Comparison of ENCODE assay signal across 29 cellular contexts in genomic region chr3:191255156-191255555, GRCh38. TPM values are rescaled to one million over a fixed set of nuclear protein-coding genes. Genes with fewer than 3 reads are reported as not detected.
DNase-seq lines count a peak whose midpoint lies in the region; ATAC-seq, FAIRE-seq and TF ChIP-seq lines count a peak whose summit lies in the region.
"Had no signal": no experiment of that assay in that cellular context is flagged by ENCODE, and none has a peak within 500 bp of the region (broad histone marks: within the 10 kb centered on the region; RNA-seq: fewer than 3 reads in every experiment).

No MANE protein-coding gene starts in this region.

- H3K4me3 ChIP-seq in H1 (ENCODE audit: extremely low read depth in 1 of 4, insufficient read depth in 2 of 4, low read depth in 3 of 4, low read length in 4 of 4) (no peak overlapping the region), osteoblast (ENCODE audit: insufficient read depth, low read length) (no peak overlapping the region)
- H3K4me3 ChIP-seq in CD8-positive, alpha-beta T cell (ENCODE audit: low read depth, low read length), result no peak overlapping the region
- H3K4me3 ChIP-seq: BLaER1 treated with 17β-estradiol and CSF1 and Interleukin-3, amounts not matched to agents 10 nM and 100 nM; psoas muscle; stomach; tibial artery had no signal

- H4K20me1 ChIP-seq in H1 (replicated peaks in 1 of 2; ENCODE audit: control insufficient read depth in 1 of 2, insufficient read depth in 2 of 2, low read length in 2 of 2), result no peaks in the 10 kb centered on the region
- H4K20me1 ChIP-seq in osteoblast (ENCODE audit: insufficient read depth, low read length), result no peaks in the 10 kb centered on the region
- H4K20me1 ChIP-seq: BLaER1 treated with 17β-estradiol and CSF1 and Interleukin-3, amounts not matched to agents 10 nM and 100 nM had no signal

- H3K4me2 ChIP-seq in H1 (ENCODE audit: insufficient read depth in 1 of 2, low read depth in 2 of 2, low read length in 2 of 2) (no peak overlapping the region), osteoblast (ENCODE audit: insufficient read depth, low read length) (no peak overlapping the region)
- H3K4me2 ChIP-seq: BLaER1 treated with 17β-estradiol and CSF1 and Interleukin-3, amounts not matched to agents 10 nM and 100 nM had no signal

- no peak for TF ChIP-seq EP300 in H1 (IDR thresholded peaks at IDR 0.05; ENCODE audit: borderline replicate concordance in 1 of 2, low read depth in 2 of 2, low read length in 2 of 2)

- H3K9me3 ChIP-seq in H1 (ENCODE audit: insufficient read depth in 2 of 2, low read depth in 1 of 2, low read length in 1 of 2), result no peaks in the 10 kb centered on the region
- no peaks in the 10 kb centered on the region for H3K9me3 ChIP-seq in osteoblast (ENCODE audit: low read depth, low read length)
- no peaks in the 10 kb centered on the region for H3K9me3 ChIP-seq in CD8-positive, alpha-beta T cell (ENCODE audit: low read length)
- H3K9me3 ChIP-seq: BLaER1 treated with 17β-estradiol and CSF1 and Interleukin-3, amounts not matched to agents 10 nM and 100 nM; psoas muscle; stomach; tibial artery had no signal

- H3K9ac ChIP-seq in H1 (replicated peaks in 1 of 4; ENCODE audit: extremely low read depth in 1 of 4, low read depth in 3 of 4, low read length in 3 of 4), result no peak overlapping the region
- H3K9ac ChIP-seq: BLaER1 treated with 17β-estradiol and CSF1 and Interleukin-3, amounts not matched to agents 10 nM and 100 nM had no signal

- 79% methylated on average over 5 of the region's 5 CpGs; no CpG with 5 or more reads in 1 of the 2 experiments for WGBS in H1 (ENCODE audit: extremely low coverage in 1 of 2, insufficient coverage in 1 of 2, insufficient read length in 1 of 2, insufficient replicate concordance in 2 of 2, low coverage in 1 of 2, low lambda C conversion rate in 2 of 2, missing lambda C conversion rate in 1 of 2), 2 experiments

- no peak overlapping the region for H3K23ac ChIP-seq in H1 (ENCODE audit: insufficient read length)

- H3K36me3 ChIP-seq in H1 (ENCODE audit: control insufficient read depth in 2 of 4, insufficient read depth in 4 of 4, low read length in 3 of 4) (no peaks in the 10 kb centered on the region), osteoblast (ENCODE audit: insufficient read depth, low read length) (no peaks in the 10 kb centered on the region)
- no peaks in the 10 kb centered on the region for H3K36me3 ChIP-seq in CD8-positive, alpha-beta T cell (ENCODE audit: insufficient read depth, low read length)
- H3K36me3 ChIP-seq: BLaER1 treated with 17β-estradiol and CSF1 and Interleukin-3, amounts not matched to agents 10 nM and 100 nM; stomach; tibial artery had no signal

- CTCF ChIA-PET in H1 (lab: Charles Lee; ENCODE audit: partially characterized antibody), result interaction anchor here (1.1 kb wide), 1 partner anchor 11 kb away, joined by 4 read pairs; no protein-coding TSS in a partner anchor
- CTCF ChIA-PET in CD8-positive, alpha-beta T cell (lab: Charles Lee), result no interaction called here

- H3K14ac ChIP-seq in H1 (ENCODE audit: insufficient read length), result no peak overlapping the region

- H2BK12ac ChIP-seq in H1 (ENCODE audit: low read depth, low read length), result no peak overlapping the region

- no peak for ATAC-seq in HG03378 (IDR thresholded peaks at IDR 0.05; ENCODE audit: unreplicated experiment)
- no peak for ATAC-seq in CD8-positive, alpha-beta T cell
- ATAC-seq: activated naive CD4-positive, alpha-beta T cell treated with anti-CD3 and anti-CD28 coated beads, Interleukin-2, amount 50 U/mL, for 72 hours; left lobe of liver; psoas muscle; sciatic nerve; T-helper 17 cell had no signal

- H3K27me3 ChIP-seq in H1 (replicated peaks in 1 of 4; ENCODE audit: control insufficient read depth in 3 of 4, extremely low read depth in 1 of 4, insufficient read depth in 3 of 4, low read length in 3 of 4) (no peaks in the 10 kb centered on the region), osteoblast (ENCODE audit: insufficient read depth, low read length) (no peaks in the 10 kb centered on the region)
- no peaks in the 10 kb centered on the region for H3K27me3 ChIP-seq in CD8-positive, alpha-beta T cell (ENCODE audit: insufficient read depth, low read length)
- H3K27me3 ChIP-seq: BLaER1 treated with 17β-estradiol and CSF1 and Interleukin-3, amounts not matched to agents 10 nM and 100 nM; stomach; tibial artery had no signal

- H3K18ac ChIP-seq in H1 (ENCODE audit: extremely low read depth, low read length), result no peak overlapping the region; the same call in 1 of the 2 replicates

- no peaks in the 10 kb centered on the region for H3K9me3 Mint-ChIP-seq in CD8-positive, alpha-beta T cell
- H3K9me3 Mint-ChIP-seq: activated naive CD4-positive, alpha-beta T cell treated with anti-CD3 and anti-CD28 coated beads, Interleukin-2, amount 50 U/mL, for 72 hours had no signal

- peak; percentile 48 for FAIRE-seq in H1 (lab: Jason Lieb, UNC)
- FAIRE-seq: endothelial cell of umbilical vein had no signal

- H2BK5ac ChIP-seq in H1 (ENCODE audit: low read depth, low read length), result no peak overlapping the region

- no peaks in the 10 kb centered on the region for H3K36me3 Mint-ChIP-seq in CD8-positive, alpha-beta T cell
- H3K36me3 Mint-ChIP-seq: activated naive CD4-positive, alpha-beta T cell treated with anti-CD3 and anti-CD28 coated beads, Interleukin-2, amount 50 U/mL, for 72 hours had no signal

- no peak overlapping the region for H3K27ac Mint-ChIP-seq in CD8-positive, alpha-beta T cell
- H3K27ac Mint-ChIP-seq: activated CD4-positive, alpha-beta memory T cell treated with anti-CD3 and anti-CD28 coated beads, Interleukin-2, amount 10 ng/mL, durations not matched to agents 7 days and 5 days; activated naive CD4-positive, alpha-beta T cell treated with anti-CD3 and anti-CD28 coated beads, Interleukin-2, amount 50 U/mL, for 72 hours; T-helper 17 cell had no signal

- intact Hi-C loops in CD8-positive, alpha-beta T cell (cut with DNase I, micrococcal nuclease), result no loop called here

- H4K5ac ChIP-seq in H1 (ENCODE audit: insufficient read length, low read depth, low read length), result no peak overlapping the region

- no peak overlapping the region for H3K4me3 Mint-ChIP-seq in CD8-positive, alpha-beta T cell
- H3K4me3 Mint-ChIP-seq: activated CD4-positive, alpha-beta memory T cell treated with anti-CD3 and anti-CD28 coated beads, Interleukin-2, amount 10 ng/mL, durations not matched to agents 7 days and 5 days; T-helper 17 cell had no signal

- POLR2A ChIA-PET in H1 (lab: Charles Lee; ENCODE audit: partially characterized antibody), result no interaction called here
- POLR2A ChIA-PET in CD8-positive, alpha-beta T cell (lab: Charles Lee), result no interaction called here

- H4K91ac ChIP-seq in H1 (replicated peaks; ENCODE audit: insufficient read length, low read length), result no peak overlapping the region

- no peak overlapping the region for H2BK15ac ChIP-seq in H1 (ENCODE audit: low read length)

- H3K27ac ChIP-seq in H1 (ENCODE audit: low read depth, low read length) (no peak overlapping the region), osteoblast (ENCODE audit: low read depth, low read length) (no peak overlapping the region)
- H3K27ac ChIP-seq in CD8-positive, alpha-beta T cell (ENCODE audit: low read depth, low read length), result no peak overlapping the region
- H3K27ac ChIP-seq: BLaER1 treated with 17β-estradiol and CSF1 and Interleukin-3, amounts not matched to agents 10 nM and 100 nM; psoas muscle; stomach; tibial artery had no signal

- H3K4me1 Mint-ChIP-seq in CD8-positive, alpha-beta T cell (ENCODE audit: low read depth), result no peaks in the 10 kb centered on the region
- H3K4me1 Mint-ChIP-seq: activated CD4-positive, alpha-beta memory T cell treated with anti-CD3 and anti-CD28 coated beads, Interleukin-2, amount 10 ng/mL, durations not matched to agents 7 days and 5 days; T-helper 17 cell had no signal

- TF ChIP-seq POLR2A in H1 (IDR thresholded peaks at IDR 0.05; ENCODE audit: control extremely low read depth in 1 of 2, low read depth in 2 of 2, low read length in 2 of 2), result no peak

- DNase-seq in EH (ENCODE audit: low read depth) (peak; percentile 83), LoVo (ENCODE audit: low spot score) (peak; percentile 32), H1 (ENCODE audit: low read depth in 1 of 2, low spot score in 2 of 2) (no peak), osteoblast (ENCODE audit: insufficient read length, low spot score, missing footprints) (no peak), anterior cingulate cortex (lab: John Stamatoyannopoulos, UW) (no peak)
- DNase-seq in CD8-positive, alpha-beta T cell, result no peak
- DNase-seq: activated CD4-positive, alpha-beta memory T cell treated with anti-CD3 and anti-CD28 coated beads, Interleukin-2, amount 10 ng/mL, durations not matched to agents 7 days and 5 days; activated CD4-positive, alpha-beta T cell treated with anti-CD3 and anti-CD28 coated beads for 1 hour; amygdala; COR-L47; mesendoderm; NCI-H1092; NCI-H1694; NCI-H446 treated with DMSO at 0.1 percent for 48 hours; NCI-H774; psoas muscle; stimulated activated CD4-positive, alpha-beta T cell treated with anti-CD3 and anti-CD28 coated beads, Interleukin-12 subunit alpha, Interleukin-12 subunit beta, amount 100 ng/mL, for 4 hours; stimulated activated CD4-positive, alpha-beta T cell treated with anti-CD3 and anti-CD28 coated beads, Interleukin-2, amount 100 ng/mL, for 48 hours; stomach; T-helper 17 cell; tibial artery had no signal

- TF ChIP-seq CTCF in H1 (IDR thresholded peaks at IDR 0.05; ENCODE audit: control extremely low read depth in 1 of 3, insufficient read depth in 1 of 3, low read depth in 1 of 3, low read length in 3 of 3) (no peak), osteoblast (IDR thresholded peaks at IDR 0.05; ENCODE audit: extremely low read depth, low read depth, low read length) (no peak)
- TF ChIP-seq CTCF in CD8-positive, alpha-beta T cell (IDR thresholded peaks at IDR 0.05), result no peak

- no peak overlapping the region for H2AK5ac ChIP-seq in H1 (ENCODE audit: low read depth, low read length)

- H3K4ac ChIP-seq in H1 (replicated peaks; ENCODE audit: insufficient read length, low read depth, low read length), result no peak overlapping the region

- H3K56ac ChIP-seq in H1 (replicated peaks; ENCODE audit: insufficient read length, low read depth, low read length), result no peak overlapping the region

- H2AFZ ChIP-seq in H1 (ENCODE audit: low read length) (no peak overlapping the region), osteoblast (ENCODE audit: low read length) (peak overlapping the region; percentile 30)

- H2BK120ac ChIP-seq in H1 (replicated peaks; ENCODE audit: low read depth, low read length), result no peak overlapping the region

- no peak for TF ChIP-seq RAD21 in H1 (IDR thresholded peaks at IDR 0.05 in 1 of 2, conservative IDR thresholded peaks at IDR 0.05 in 1 of 2; ENCODE audit: low read depth in 2 of 2, low read length in 2 of 2)

- H3K4me1 ChIP-seq in H1 (replicated peaks in 1 of 4; ENCODE audit: control insufficient read depth in 3 of 4, insufficient read depth in 4 of 4, low read length in 3 of 4) (peaks cover 0 to 12% (median 8%) of the 10 kb centered on the region in 4 experiments; a peak in 4 of 7 replicates), osteoblast (ENCODE audit: insufficient read depth, low read length) (no peaks in the 10 kb centered on the region)
- H3K4me1 ChIP-seq in CD8-positive, alpha-beta T cell (ENCODE audit: insufficient read depth, low read length), result no peaks in the 10 kb centered on the region
- H3K4me1 ChIP-seq: psoas muscle, tibial artery had no signal

- H3K79me1 ChIP-seq in H1 (ENCODE audit: low read depth, low read length), result no peaks in the 10 kb centered on the region

- no peaks in the 10 kb centered on the region for H3K79me2 ChIP-seq in H1 (ENCODE audit: control insufficient read depth in 1 of 2, insufficient read depth in 2 of 2, low read length in 2 of 2)
- no peaks in the 10 kb centered on the region for H3K79me2 ChIP-seq in osteoblast (ENCODE audit: insufficient read depth, low read length)

- H4K8ac ChIP-seq in H1 (ENCODE audit: extremely low read depth, insufficient read depth, low read length), result no peak overlapping the region

- H3K27me3 Mint-ChIP-seq in CD8-positive, alpha-beta T cell (ENCODE audit: low read depth), result no peaks in the 10 kb centered on the region
- H3K27me3 Mint-ChIP-seq: activated CD4-positive, alpha-beta memory T cell treated with anti-CD3 and anti-CD28 coated beads, Interleukin-2, amount 10 ng/mL, durations not matched to agents 7 days and 5 days; T-helper 17 cell had no signal

- no peaks in the 10 kb centered on the region for H3K23me2 ChIP-seq in H1 (ENCODE audit: low read depth, low read length)

- H2BK20ac ChIP-seq in H1 (ENCODE audit: low read length), result peak overlapping the region; percentile 27; the same call in 1 of the 2 replicates

RNA-seq across cellular contexts. Expression of gene OSTN, which starts 56.1 kb away (rescaled TPM):
- not detected in 2 replicates for total RNA-seq in H1 (2021; fragmentation: NEBNext Ultra II Directional; extraction: Animal tissue kit (Norgen Biotek cat#: 25700))
- polyA plus RNA-seq in H1 (2011; rRNA removed), result 0.02 TPM in 1 of 2 replicates, not detected in the other
- polyA plus RNA-seq in H1 (2011; cell fraction: cytosol; rRNA removed), result not detected
- 0.16 TPM for polyA plus RNA-seq in H1 (2011; cell fraction: nucleus; rRNA removed)
- polyA plus RNA-seq in H1 (2012, experiment 1 of 2), result not detected in 4 replicates
- polyA plus RNA-seq in H1 (2012, experiment 2 of 2), result not detected
- not detected for polyA plus RNA-seq in H1 (2013, experiment 1 of 2)
- polyA plus RNA-seq in H1 (2013, experiment 2 of 2), result not detected
- not detected in 2 replicates for polyA minus RNA-seq in H1 (2011; rRNA and poly(A)+ RNA removed)
- not detected for polyA minus RNA-seq in H1 (2011; cell fraction: cytosol; rRNA and poly(A)+ RNA removed)
- not detected for polyA minus RNA-seq in H1 (2011; cell fraction: nucleus; rRNA and poly(A)+ RNA removed)
- under 0.01 TPM in 1 of 2 replicates, not detected in the other for total RNA-seq in osteoblast
- not detected for total RNA-seq in CD8-positive, alpha-beta T cell
- total RNA-seq: activated CD4-positive, alpha-beta memory T cell treated with anti-CD3 and anti-CD28 coated beads, Interleukin-2, amount 10 ng/mL, durations not matched to agents 7 days and 5 days; activated naive CD4-positive, alpha-beta T cell treated with anti-CD3 and anti-CD28 coated beads, Interleukin-2, amount 50 U/mL, for 72 hours; bronchial epithelial cell; endothelial cell of umbilical vein; HT1080; left lobe of liver; T-helper 17 cell had no signal
- polyA plus RNA-seq: endothelial cell of umbilical vein had no signal

Comparison
In these comparisons a context has a peak if more than half of its experiments do, and no peak if none do; other contexts are left out.
1. DNase-seq: peak in EH (single experiment) and LoVo (single experiment); none in H1 (0 of 2), osteoblast (single experiment), anterior cingulate cortex (0 of 58) and CD8-positive, alpha-beta T cell (0 of 7).